1 cellular context compared by ENCODE assay signal in the genomic region with DNA sequence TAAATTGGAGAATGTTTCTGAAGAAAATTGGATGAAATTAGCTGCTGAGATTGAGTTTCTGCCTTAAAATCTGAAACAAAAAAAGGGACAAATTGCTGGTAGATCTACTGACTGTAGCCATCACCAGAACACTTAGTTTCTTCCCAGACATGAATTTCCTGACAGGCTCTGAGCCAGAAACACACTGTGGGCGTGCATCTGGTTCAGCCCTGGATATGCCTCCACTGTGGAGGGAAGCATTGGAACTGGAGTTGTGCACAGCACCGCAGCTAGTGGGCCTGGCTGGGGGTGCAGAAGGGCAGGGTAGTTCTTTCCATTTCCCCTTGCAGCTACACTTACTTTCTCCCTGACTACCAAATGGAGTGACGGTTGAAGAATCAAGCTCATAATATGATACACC.
TF ChIP-seq lines count a peak whose summit lies in the region.

No MANE protein-coding gene starts in this region.

TF ChIP-seq in GM23338, 12 proteins besides CTCF, POLR2A, EP300 and RAD21 (continued from another document):
- TF ChIP-seq REST (IDR thresholded peaks at IDR 0.05; ENCODE audit: unreplicated experiment) (no peak), EZH2 (IDR thresholded peaks at IDR 0.05; ENCODE audit: low read depth, unreplicated experiment) (no peak), ZNF114 (CRISPR knock-in tag; IDR thresholded peaks at IDR 0.05) (no peak), POLR2AphosphoS5 (IDR thresholded peaks at IDR 0.05; ENCODE audit: low read depth) (no peak), ZNF331 (CRISPR knock-in tag; IDR thresholded peaks at IDR 0.05; ENCODE audit: low read depth) (no peak), EZH2phosphoT487 (IDR thresholded peaks at IDR 0.05; ENCODE audit: unreplicated experiment) (no peak)
- TF ChIP-seq, protein P1, sequence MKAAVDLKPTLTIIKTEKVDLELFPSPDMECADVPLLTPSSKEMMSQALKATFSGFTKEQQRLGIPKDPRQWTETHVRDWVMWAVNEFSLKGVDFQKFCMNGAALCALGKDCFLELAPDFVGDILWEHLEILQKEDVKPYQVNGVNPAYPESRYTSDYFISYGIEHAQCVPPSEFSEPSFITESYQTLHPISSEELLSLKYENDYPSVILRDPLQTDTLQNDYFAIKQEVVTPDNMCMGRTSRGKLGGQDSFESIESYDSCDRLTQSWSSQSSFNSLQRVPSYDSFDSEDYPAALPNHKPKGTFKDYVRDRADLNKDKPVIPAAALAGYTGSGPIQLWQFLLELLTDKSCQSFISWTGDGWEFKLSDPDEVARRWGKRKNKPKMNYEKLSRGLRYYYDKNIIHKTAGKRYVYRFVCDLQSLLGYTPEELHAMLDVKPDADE (IDR thresholded peaks at IDR 0.05): no peak
